30 cellular contexts compared by ENCODE assay signal in the genomic region with DNA sequence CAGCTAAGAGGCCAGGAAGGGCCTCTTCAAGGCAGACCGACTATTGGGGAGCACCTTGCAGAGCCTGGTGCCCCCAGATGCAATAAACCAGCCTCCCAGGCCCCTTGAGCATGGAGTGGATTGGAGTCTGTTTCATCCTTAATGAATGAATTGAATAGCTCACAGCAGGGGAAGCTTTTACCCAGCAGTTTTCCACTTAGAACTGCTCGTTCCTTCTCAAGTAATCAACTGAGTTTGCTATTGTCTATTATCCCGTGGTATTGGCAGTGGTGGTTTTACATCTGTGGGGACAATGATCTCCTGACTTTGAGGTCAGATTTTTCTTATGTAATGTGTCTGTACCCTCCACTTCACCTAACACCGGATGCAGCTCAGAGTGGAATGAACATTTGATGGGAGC.
"Had no signal": no experiment of that assay in that cellular context is flagged by ENCODE, and none has a peak within 500 bp of the region (broad histone marks: within the 10 kb centered on the region; RNA-seq: fewer than 3 reads in every experiment).

No MANE protein-coding gene starts in this region.

- H3K27ac Mint-ChIP-seq: activated naive CD8-positive, alpha-beta T cell; activated T-helper 2 cell treated with anti-CD3 and anti-CD28 coated beads, Interferon-gamma antibody, Interleukin-2, Interleukin-4, amounts not matched to agents 10 μg/mL and 5 μg/mL and 100 μg/mL, durations not matched to agents 14 hours and 24 hours and 36 hours; immature natural killer cell; mesothelial cell of epicardium; naive thymus-derived CD8-positive, alpha-beta T cell; WTC11 had no signal

- H3K27me3 Mint-ChIP-seq: activated naive CD8-positive, alpha-beta T cell had no signal

- H3K4me3 ChIP-seq: adrenal gland, ascending aorta, hepatocyte, left lung, lung, ovary, psoas muscle, upper lobe of right lung had no signal

- H3K36me3 ChIP-seq: adrenal gland, ascending aorta, brain microvascular endothelial cell, left lung, ovary, upper lobe of right lung had no signal

- H3K4me1 Mint-ChIP-seq: immature natural killer cell; naive thymus-derived CD8-positive, alpha-beta T cell; WTC11 had no signal

- DNase-seq: activated CD4-positive, alpha-beta T cell treated with anti-CD3 and anti-CD28 coated beads, Interleukin-2, amount 50 U/mL, for 4 hours; activated CD8-positive, alpha-beta memory T cell treated with anti-CD3 and anti-CD28 coated beads for 24 hours; activated CD8-positive, alpha-beta memory T cell treated with anti-CD3 and anti-CD28 coated beads, Interleukin-2, amount 50 U/mL, for 4 hours; activated naive CD4-positive, alpha-beta T cell; activated T-cell treated with anti-CD3 and anti-CD28 coated beads, Interleukin-2, amount 50 U/mL, for 4 hours; adrenal gland; brain microvascular endothelial cell; central memory CD4-positive, alpha-beta T cell; dermis blood vessel endothelial cell; effector memory CD4-positive, alpha-beta T cell; foreskin melanocyte; immature natural killer cell; kidney glomerular epithelial cell; left lung; naive thymus-derived CD8-positive, alpha-beta T cell; ovary; psoas muscle; right cardiac atrium; stimulated activated CD4-positive, alpha-beta T cell treated with anti-CD3 and anti-CD28 coated beads, Interleukin-12 subunit alpha, Interleukin-12 subunit beta, amount 100 ng/mL, for 4 hours; stimulated activated CD4-positive, alpha-beta T cell treated with anti-CD3 and anti-CD28 coated beads, Interleukin-4, amount 100 ng/mL, for 4 hours; stimulated activated naive CD8-positive, alpha-beta T cell treated with anti-CD3 and anti-CD28 coated beads, Interleukin-15, Interleukin-2, amounts not matched to agents 100 U/mL and 50 U/mL, for 24 hours; T-helper 9 cell; upper lobe of right lung had no signal

- H3K27ac ChIP-seq: adrenal gland, ascending aorta, brain microvascular endothelial cell, hepatocyte, left lung, ovary, psoas muscle, upper lobe of right lung had no signal

- H3K9me3 ChIP-seq: adrenal gland, ascending aorta, left lung, ovary, psoas muscle, upper lobe of right lung had no signal

- H3K9me3 Mint-ChIP-seq: activated T-cell treated with anti-CD3 and anti-CD28 coated beads, Interleukin-2, amount 50 U/mL, for 4 hours; activated T-helper 2 cell treated with anti-CD3 and anti-CD28 coated beads, Interferon-gamma antibody, Interleukin-2, Interleukin-4, amounts not matched to agents 10 μg/mL and 5 μg/mL and 100 μg/mL, durations not matched to agents 14 hours and 24 hours and 36 hours; immature natural killer cell had no signal

- H3K4me3 Mint-ChIP-seq: activated naive CD8-positive, alpha-beta T cell; activated T-cell treated with anti-CD3 and anti-CD28 coated beads, Interleukin-2, amount 50 U/mL, for 4 hours; immature natural killer cell; mesothelial cell of epicardium; naive thymus-derived CD8-positive, alpha-beta T cell; WTC11 had no signal

- H3K36me3 Mint-ChIP-seq: activated naive CD8-positive, alpha-beta T cell; immature natural killer cell; mesothelial cell of epicardium; naive thymus-derived CD8-positive, alpha-beta T cell had no signal

- H3K4me1 ChIP-seq: adrenal gland, ascending aorta, left lung, psoas muscle, upper lobe of right lung had no signal

- H3K27me3 ChIP-seq: adrenal gland, ascending aorta, brain microvascular endothelial cell, hepatocyte, left lung, ovary, upper lobe of right lung had no signal
